14 cellular contexts compared by ENCODE assay signal in genomic region chr6:33264015-33264414, GRCh38.
"Had no signal": no experiment of that assay in that cellular context is flagged by ENCODE, and none has a peak within 500 bp of the region (broad histone marks: within the 10 kb centered on the region; RNA-seq: fewer than 3 reads in every experiment).

No MANE protein-coding gene starts in this region.

- H3K27ac Mint-ChIP-seq: activated T-helper 2 cell treated with anti-CD3 and anti-CD28 coated beads, Interferon-gamma antibody, Interleukin-2, Interleukin-4, amounts not matched to agents 10 μg/mL and 5 μg/mL and 100 μg/mL, durations not matched to agents 14 hours and 24 hours and 36 hours; dendritic cell treated with granulocyte-macrophage colony-stimulating factor and Interleukin-4, amounts not matched to agents 40 ng/mL and 50 ng/mL, for 4 days; stimulated activated naive CD8-positive, alpha-beta T cell treated with anti-CD3 and anti-CD28 coated beads, Interleukin-15, Interleukin-2, amounts not matched to agents 100 ng/mL and 50 ng/mL, for 24 hours; type B pancreatic cell had no signal

- H3K27ac ChIP-seq: epithelial cell of prostate, gastrocnemius medialis, heart right ventricle had no signal

- H3K4me3 Mint-ChIP-seq: dendritic cell treated with granulocyte-macrophage colony-stimulating factor and Interleukin-4, amounts not matched to agents 40 ng/mL and 50 ng/mL, for 4 days; stimulated activated naive CD8-positive, alpha-beta T cell treated with anti-CD3 and anti-CD28 coated beads, Interleukin-15, Interleukin-2, amounts not matched to agents 100 ng/mL and 50 ng/mL, for 24 hours; type B pancreatic cell had no signal

- H3K4me3 ChIP-seq: gastrocnemius medialis, heart right ventricle had no signal

- H3K27me3 ChIP-seq: gastrocnemius medialis, heart right ventricle had no signal

- H3K9me3 ChIP-seq: gastrocnemius medialis, heart right ventricle had no signal

- H3K4me1 ChIP-seq: gastrocnemius medialis, heart right ventricle had no signal

- DNase-seq: activated CD4-positive, alpha-beta T cell treated with anti-CD3 and anti-CD28 coated beads, Interleukin-2, amount 50 U/mL, for 1 hour; activated CD4-positive, CD25-positive, alpha-beta regulatory T cell; activated T-cell treated with anti-CD3 and anti-CD28 coated beads for 4 hours; effector memory CD4-positive, alpha-beta T cell; gastrocnemius medialis; heart right ventricle; midbrain; retina; stimulated activated CD4-positive, alpha-beta T cell treated with anti-CD3 and anti-CD28 coated beads, Interleukin-4, amount 100 ng/mL, for 24 hours had no signal

- ATAC-seq: gastrocnemius medialis had no signal

- H3K9me3 Mint-ChIP-seq: activated T-helper 2 cell treated with anti-CD3 and anti-CD28 coated beads, Interferon-gamma antibody, Interleukin-2, Interleukin-4, amounts not matched to agents 10 μg/mL and 5 μg/mL and 100 μg/mL, durations not matched to agents 14 hours and 24 hours and 36 hours; dendritic cell treated with granulocyte-macrophage colony-stimulating factor and Interleukin-4, amounts not matched to agents 40 ng/mL and 50 ng/mL, for 4 days; stimulated activated naive CD8-positive, alpha-beta T cell treated with anti-CD3 and anti-CD28 coated beads, Interleukin-15, Interleukin-2, amounts not matched to agents 100 ng/mL and 50 ng/mL, for 24 hours; type B pancreatic cell had no signal

- H3K27me3 Mint-ChIP-seq: dendritic cell treated with granulocyte-macrophage colony-stimulating factor and Interleukin-4, amounts not matched to agents 40 ng/mL and 50 ng/mL, for 4 days; stimulated activated naive CD8-positive, alpha-beta T cell treated with anti-CD3 and anti-CD28 coated beads, Interleukin-15, Interleukin-2, amounts not matched to agents 100 ng/mL and 50 ng/mL, for 24 hours; type B pancreatic cell had no signal
